ENCODE assay signal across 14 cellular contexts in the genomic region with DNA sequence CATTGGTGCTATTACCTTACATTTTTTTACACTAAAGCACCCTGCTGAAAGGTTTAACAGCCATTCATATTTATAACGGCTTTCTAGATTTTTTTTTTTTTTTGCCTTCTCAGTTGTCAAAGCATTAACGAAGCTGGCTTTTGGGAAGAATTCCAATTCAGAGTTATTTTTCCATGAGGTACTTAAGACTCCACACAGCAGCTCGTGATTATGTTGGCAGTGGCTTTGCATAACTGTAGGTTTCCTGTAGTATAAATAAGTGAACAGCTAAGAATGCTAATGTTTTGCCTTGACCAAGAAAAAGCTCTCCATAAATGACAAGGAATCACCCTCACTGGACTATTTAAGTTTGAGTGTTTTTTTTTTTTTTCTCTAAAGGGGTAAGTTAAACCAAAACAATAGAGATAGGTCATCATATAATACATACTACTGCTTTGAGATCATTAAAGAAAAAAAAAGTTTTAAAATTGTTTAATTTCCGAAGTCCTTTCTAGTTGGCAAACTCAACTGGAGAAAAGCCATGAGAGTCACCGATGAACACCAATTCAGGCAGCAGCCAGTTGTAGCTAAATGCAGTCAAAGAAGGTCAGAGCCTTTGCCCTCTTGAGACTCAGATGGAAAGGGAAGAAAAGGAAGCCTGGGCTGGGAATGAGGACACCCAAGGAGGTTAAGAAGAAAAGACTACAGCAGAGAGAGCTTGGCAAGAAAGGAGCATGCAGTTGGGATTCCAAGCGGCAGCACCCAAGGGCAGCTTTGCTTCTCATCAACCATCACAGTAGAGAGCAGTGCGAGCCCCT.
A peak's percentile ranks its signal among the peaks of the same experiment; 100 is the strongest.
DNase-seq lines count a peak whose midpoint lies in the region; TF ChIP-seq lines count a peak whose summit lies in the region.
"Had no signal": no experiment of that assay in that cellular context is flagged by ENCODE, and none has a peak within 500 bp of the region (broad histone marks: within the 10 kb centered on the region; RNA-seq: fewer than 3 reads in every experiment).

No MANE protein-coding gene starts in this region.

- H3K4me1 ChIP-seq in tibial artery, result peaks cover 0 to 25% (median 10%) of the 10 kb centered on the region in 4 donors

- no peaks in the 10 kb centered on the region for H3K9me3 ChIP-seq in tibial artery
- H3K9me3 ChIP-seq: upper lobe of left lung had no signal

- no peaks in the 10 kb centered on the region for H3K27me3 ChIP-seq in kidney epithelial cell (ENCODE audit: control insufficient read depth, insufficient read depth, low read length)
- H3K27me3 ChIP-seq in tibial artery, result no peaks in the 10 kb centered on the region
- H3K27me3 ChIP-seq: upper lobe of left lung had no signal

- peak overlapping the region; percentile 64 to 73 for H3K27ac ChIP-seq in coronary artery
- H3K27ac ChIP-seq in tibial artery, result peak overlapping the region; percentile 16 to 31
- H3K27ac ChIP-seq: upper lobe of left lung, WERI-Rb-1 had no signal

- TF ChIP-seq CTCF in coronary artery (IDR thresholded peaks at IDR 0.05), result no peak
- no peak for TF ChIP-seq CTCF in kidney epithelial cell (IDR thresholded peaks at IDR 0.05; ENCODE audit: insufficient read depth, low read length, poor library complexity, severe bottlenecking)
- TF ChIP-seq CTCF in tibial artery (IDR thresholded peaks at IDR 0.05), result no peak

- H3K4me3 ChIP-seq in coronary artery (no peak overlapping the region), kidney epithelial cell (ENCODE audit: low read depth, low read length) (no peak overlapping the region), tibial artery (no peak overlapping the region)
- H3K4me3 ChIP-seq: upper lobe of left lung had no signal

- DNase-seq in NCI-H1105 treated with DMSO at 0.1 percent for 48 hours (lab: John Stamatoyannopoulos, UW), result peak; percentile 27
- DNase-seq in NCI-H1105 (lab: John Stamatoyannopoulos, UW), result no peak
- DNase-seq in coronary artery (ENCODE audit: low spot score), result no peak
- peak; percentile 5 for DNase-seq in kidney epithelial cell (ENCODE audit: low read depth)
- no peak for DNase-seq in tibial artery
- no peak for DNase-seq in UCSD-AML1 (lab: John Stamatoyannopoulos, UW; ENCODE audit: unreplicated experiment)
- no peak for DNase-seq in NCI-H510A treated with DMSO at 0.1 percent for 48 hours (lab: John Stamatoyannopoulos, UW)
- no peak for DNase-seq in SKM-1 (lab: John Stamatoyannopoulos, UW; ENCODE audit: unreplicated experiment)
- DNase-seq: activated T-cell treated with anti-CD3 and anti-CD28 coated beads, Interleukin-2, amount 50 U/mL, for 4 hours; caudate nucleus; NCI-H2107; RPMI8226; upper lobe of left lung; WERI-Rb-1 had no signal

- intact Hi-C loops in tibial artery (cut with DNase I; ENCODE audit: low total_unique reads), result no loop called here

- no peaks in the 10 kb centered on the region for H3K36me3 ChIP-seq in kidney epithelial cell (ENCODE audit: control insufficient read depth, insufficient read depth, low read length)
- H3K36me3 ChIP-seq in tibial artery, result no peaks in the 10 kb centered on the region
- H3K36me3 ChIP-seq: upper lobe of left lung, WERI-Rb-1 had no signal

Comparison
In these comparisons a context has a peak if more than half of its experiments do, and no peak if none do; other contexts are left out.
1. DNase-seq: peak in NCI-H1105 treated with DMSO at 0.1 percent for 48 hours (single experiment) and kidney epithelial cell (single experiment); none in NCI-H1105 (single experiment), coronary artery (single experiment), tibial artery (0 of 2), UCSD-AML1 (single experiment), NCI-H510A treated with DMSO at 0.1 percent for 48 hours (single experiment) and SKM-1 (single experiment).